Comparison of ENCODE assay signal across 7 cellular contexts in genomic region chr6:158209582-158210333, GRCh38. TPM values are rescaled to one million over a fixed set of nuclear protein-coding genes. Genes with fewer than 3 reads are reported as not detected.
DNase-seq lines count a peak whose midpoint lies in the region; ATAC-seq and TF ChIP-seq lines count a peak whose summit lies in the region.
"Not testable (repeated sequence)": the region's sequence is repeated elsewhere in the genome, so short reads cannot be mapped to it uniquely, and the experiment has no call there.

No MANE protein-coding gene starts in this region.

- not testable (repeated sequence) for H3K36me3 Mint-ChIP-seq in T-cell; WTC11; activated T-cell treated with anti-CD3 and anti-CD28 coated beads, Interleukin-2, amount 50 U/mL, for 24 hours (ENCODE audit: low read depth); chondrocyte (ENCODE audit: low read depth)

- peaks cover 14 to 23% (median 16%) of the 10 kb centered on the region in 3 donors for H3K4me1 Mint-ChIP-seq in T-cell
- not testable (repeated sequence) for H3K4me1 Mint-ChIP-seq in WTC11
- H3K4me1 Mint-ChIP-seq in activated T-cell treated with anti-CD3 and anti-CD28 coated beads, Interleukin-2, amount 50 U/mL, for 24 hours (ENCODE audit: low read depth) = peaks cover 39% of the 10 kb centered on the region
- peaks cover 28% of the 10 kb centered on the region for H3K4me1 Mint-ChIP-seq in chondrocyte (ENCODE audit: low read depth)

- TF ChIP-seq CTCF in WTC11 (IDR thresholded peaks at IDR 0.05); chondrocyte (IDR thresholded peaks at IDR 0.05): not testable (repeated sequence)

- H3K4me3 Mint-ChIP-seq in T-cell (peak overlapping the region in 2 of 3 donors; percentile 46 to 63), WTC11 (peak overlapping the region; percentile 30; the same call in 1 of the 2 replicates)
- peak overlapping the region; percentile 50 for H3K4me3 Mint-ChIP-seq in activated T-cell treated with anti-CD3 and anti-CD28 coated beads, Interleukin-2, amount 50 U/mL, for 24 hours
- not testable (repeated sequence) for H3K4me3 Mint-ChIP-seq in chondrocyte (ENCODE audit: unreplicated experiment)

- ATAC-seq in T-cell (replicated peaks in 1 of 4); WTC11: not testable (repeated sequence)

- CTCF ChIA-PET in T-cell (lab: Charles Lee) = not testable (repeated sequence)
- CTCF ChIA-PET in WTC11 (lab: Charles Lee) = interaction anchor here (0.6 to 1.7 kb wide), 2 partner anchors 16 to 543 kb away, joined by 3 to 4 read pairs; no protein-coding TSS in a partner anchor

- POLR2A ChIA-PET in T-cell (lab: Charles Lee) = interaction anchor here in 1 of 2 donors (0.7 kb wide), 1 partner anchor 123 kb away, joined by 3 read pairs; no protein-coding TSS in a partner anchor
- POLR2A ChIA-PET in WTC11 (lab: Charles Lee) = not testable (repeated sequence)

- H3K27me3 Mint-ChIP-seq in T-cell; WTC11 (ENCODE audit: low read depth); activated T-cell treated with anti-CD3 and anti-CD28 coated beads, Interleukin-2, amount 50 U/mL, for 24 hours; chondrocyte (ENCODE audit: low read depth): not testable (repeated sequence)

- not testable (repeated sequence) for H3K9me3 Mint-ChIP-seq in T-cell; WTC11; activated T-cell treated with anti-CD3 and anti-CD28 coated beads, Interleukin-2, amount 50 U/mL, for 24 hours; chondrocyte (ENCODE audit: low read depth)

- not testable (repeated sequence) for H3K27ac Mint-ChIP-seq in T-cell; WTC11; activated T-cell treated with anti-CD3 and anti-CD28 coated beads, Interleukin-2, amount 50 U/mL, for 24 hours; chondrocyte (ENCODE audit: unreplicated experiment)

- not testable (repeated sequence) for DNase-seq in T-cell; WTC11 (ENCODE audit: low spot score); activated T-cell treated with anti-CD3 and anti-CD28 coated beads, Interleukin-2, amount 50 U/mL, for 24 hours
- peak; percentile 5 for DNase-seq in activated gamma-delta T cell (lab: John Stamatoyannopoulos, UW)
- peak; percentile 59 for DNase-seq in chondrocyte (ENCODE audit: low spot score)
- DNase-seq in left kidney (ENCODE audit: low read depth, low spot score) = peak; percentile 24
- DNase-seq in mesenteric fat pad (ENCODE audit: low spot score) = peak; percentile 81

RNA-seq across cellular contexts. Expression of gene GTF2H5, which starts 41.6 kb away (rescaled TPM):
- total RNA-seq in T-cell (10 to 100 TPM in 2 of 5 donors, 1 to 10 TPM in 3; 7.0 to 13.6 (median 9.5) TPM), WTC11 (2021) (16.0 to 24.7 TPM (median 22.8 TPM) in 3 replicates), chondrocyte (31.6 to 35.2 TPM (median 31.9 TPM) in 3 replicates), mesenteric fat pad (22.4 TPM)

RNA-seq across cellular contexts. Expression of gene SERAC1, which starts 41.7 kb away (rescaled TPM):
- total RNA-seq in T-cell (1 to 10 TPM; 2.9 to 4.7 (median 3.4) TPM), WTC11 (2021) (12.5 to 14.1 TPM (median 12.6 TPM) in 3 replicates), chondrocyte (15.3 to 17.1 TPM (median 15.4 TPM) in 3 replicates), mesenteric fat pad (4.9 TPM)
